Comparison of ENCODE assay signal across 8 cellular contexts in the genomic region with DNA sequence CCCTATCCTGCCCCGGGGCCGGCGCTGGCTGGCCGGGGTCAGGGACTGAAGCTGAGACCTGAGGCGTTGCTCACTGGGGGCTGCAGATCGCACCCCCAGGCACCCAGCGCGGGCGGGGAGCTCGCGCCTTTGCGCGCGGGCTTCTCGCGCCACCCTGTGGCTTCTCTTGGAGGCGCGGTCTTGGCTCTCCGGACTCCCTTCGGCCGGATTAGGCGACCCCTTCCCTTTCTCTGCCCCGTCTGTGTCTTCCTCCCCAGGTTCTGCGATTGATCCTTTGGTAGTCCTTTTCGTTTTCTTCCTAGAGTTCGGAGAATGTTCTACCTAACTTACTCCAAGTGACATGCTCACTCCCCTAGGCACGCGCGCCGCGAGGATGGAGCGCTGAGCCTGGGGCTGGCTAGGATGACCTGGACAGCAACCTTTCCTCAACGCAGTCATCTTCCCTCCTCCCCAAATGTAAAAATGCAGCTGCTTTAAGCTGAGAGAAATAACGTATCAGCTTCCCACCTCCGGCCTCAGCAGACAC. TPM values are rescaled to one million over a fixed set of nuclear protein-coding genes. Genes with fewer than 3 reads are reported as not detected.
DNase-seq lines count a peak whose midpoint lies in the region; ATAC-seq and TF ChIP-seq lines count a peak whose summit lies in the region.

No MANE protein-coding gene starts in this region.

- H3K9me3 ChIP-seq in neural progenitor cell (ENCODE audit: low read depth) (no peaks in the 10 kb centered on the region), thyroid gland (no peaks in the 10 kb centered on the region)

- H3K4me1 Mint-ChIP-seq in GM23338, result peaks cover 25% of the 10 kb centered on the region
- peaks cover 56% of the 10 kb centered on the region for H3K4me1 Mint-ChIP-seq in activated T-helper 1 cell treated with anti-CD3 and anti-CD28 coated beads, Interleukin-12 subunit alpha, Interleukin-12 subunit beta, Interleukin-2, Interleukin-4 antibody, amounts not matched to agents 30 ng/mL and 10 ng/mL and 1 ng/mL, durations not matched to agents 14 hours and 24 hours and 36 hours (ENCODE audit: low read depth)
- H3K4me1 Mint-ChIP-seq in neural progenitor cell, result peaks cover 36% of the 10 kb centered on the region

- H3K4me3 ChIP-seq in BJ (ENCODE audit: low read depth, low read length) (peak overlapping the region; percentile 30), GM23338 (peak overlapping the region; percentile 82), fibroblast of villous mesenchyme (ENCODE audit: low read depth, low read length) (peak overlapping the region; percentile 54), neural progenitor cell (peak overlapping the region; percentile 52), thyroid gland (replicated peaks in 1 of 3) (peak overlapping the region in 1 of 3 donors; percentile 14)

- POLR2A ChIA-PET in BJ (lab: Charles Lee), result interaction anchor here (0.5 kb wide), 1 partner anchor 67 kb away, joined by 12 read pairs; no protein-coding TSS in a partner anchor

- H3K4me3 Mint-ChIP-seq in GM23338 (peak overlapping the region; percentile 83), neural progenitor cell (peak overlapping the region; percentile 87)
- H3K4me3 Mint-ChIP-seq in activated T-helper 1 cell treated with anti-CD3 and anti-CD28 coated beads, Interleukin-12 subunit alpha, Interleukin-12 subunit beta, Interleukin-2, Interleukin-4 antibody, amounts not matched to agents 30 ng/mL and 10 ng/mL and 1 ng/mL, durations not matched to agents 14 hours and 24 hours and 36 hours, result peak overlapping the region; percentile 88

- peaks cover 12% of the 10 kb centered on the region; the same call in 1 of the 2 replicates for H3K4me1 ChIP-seq in GM23338 (ENCODE audit: insufficient read depth)
- H3K4me1 ChIP-seq in neural progenitor cell, result peaks cover 19% of the 10 kb centered on the region
- peaks cover 19 to 26% of the 10 kb centered on the region in 2 donors for H3K4me1 ChIP-seq in thyroid gland

- no peak overlapping the region for H3K9ac ChIP-seq in neural progenitor cell

- no peak for TF ChIP-seq POLR2A in thyroid gland (IDR thresholded peaks at IDR 0.05)

- H3K27me3 Mint-ChIP-seq in GM23338 (ENCODE audit: insufficient read depth, low read depth, poor library complexity) (peaks cover 79% of the 10 kb centered on the region), neural progenitor cell (ENCODE audit: insufficient read depth, low read depth) (peaks cover 56% of the 10 kb centered on the region)
- H3K27me3 Mint-ChIP-seq in activated T-helper 1 cell treated with anti-CD3 and anti-CD28 coated beads, Interleukin-12 subunit alpha, Interleukin-12 subunit beta, Interleukin-2, Interleukin-4 antibody, amounts not matched to agents 30 ng/mL and 10 ng/mL and 1 ng/mL, durations not matched to agents 14 hours and 24 hours and 36 hours (ENCODE audit: insufficient read depth), result peaks cover 15% of the 10 kb centered on the region

- peak; percentile 84 for TF ChIP-seq CTCF in BJ (IDR thresholded peaks at IDR 0.05; ENCODE audit: insufficient read depth, low read depth, low read length)
- peak; percentile 75 to 87 for TF ChIP-seq CTCF in GM23338 (conservative IDR thresholded peaks at IDR 0.05; ENCODE audit: low read depth in 2 of 2)
- peak; percentile 85 for TF ChIP-seq CTCF in fibroblast of villous mesenchyme (IDR thresholded peaks at IDR 0.05; ENCODE audit: insufficient read depth, low read depth, low read length)
- TF ChIP-seq CTCF in neural progenitor cell (IDR thresholded peaks at IDR 0.05), result peak; percentile 81
- peak; percentile 49 to 79 (median 66) for TF ChIP-seq CTCF in thyroid gland (IDR thresholded peaks at IDR 0.05)

- DNase-seq in BJ (ENCODE audit: low read depth) (no peak), GM23338 (ENCODE audit: low spot score) (peak; percentile 80), NOMO-1 treated with DMSO at 0.1 percent for 48 hours (lab: John Stamatoyannopoulos, UW; ENCODE audit: unreplicated experiment) (peak; percentile 40), fibroblast of villous mesenchyme (ENCODE audit: low read depth) (peak; percentile 45), neural progenitor cell (ENCODE audit: low spot score) (peak; percentile 88), thyroid gland (peak; percentile 22 to 30)
- DNase-seq in activated T-helper 1 cell treated with anti-CD3 and anti-CD28 coated beads, Interleukin-12 subunit alpha, Interleukin-12 subunit beta, Interleukin-2, Interleukin-4 antibody, amounts not matched to agents 30 ng/mL and 10 ng/mL and 1 ng/mL, durations not matched to agents 14 hours and 24 hours and 36 hours (ENCODE audit: low spot score), result peak; percentile 53

- peaks cover 3% of the 10 kb centered on the region; the same call in 1 of the 3 replicates for H3K9me3 Mint-ChIP-seq in GM23338
- no peaks in the 10 kb centered on the region for H3K9me3 Mint-ChIP-seq in activated T-helper 1 cell treated with anti-CD3 and anti-CD28 coated beads, Interleukin-12 subunit alpha, Interleukin-12 subunit beta, Interleukin-2, Interleukin-4 antibody, amounts not matched to agents 30 ng/mL and 10 ng/mL and 1 ng/mL, durations not matched to agents 14 hours and 24 hours and 36 hours
- H3K9me3 Mint-ChIP-seq in neural progenitor cell, result no peaks in the 10 kb centered on the region

- no peak overlapping the region for H3K27ac Mint-ChIP-seq in GM23338
- peak overlapping the region; percentile 80 for H3K27ac Mint-ChIP-seq in activated T-helper 1 cell treated with anti-CD3 and anti-CD28 coated beads, Interleukin-12 subunit alpha, Interleukin-12 subunit beta, Interleukin-2, Interleukin-4 antibody, amounts not matched to agents 30 ng/mL and 10 ng/mL and 1 ng/mL, durations not matched to agents 14 hours and 24 hours and 36 hours
- H3K27ac Mint-ChIP-seq in neural progenitor cell, result no peak overlapping the region

- CTCF ChIA-PET in BJ (lab: Yijun Ruan, JAX), result interaction anchor here (0.7 to 13.5 kb wide), 56 partner anchors 7 to 236 kb away, joined by 3 to 290 read pairs (median 6); partner anchors contain the start of genes CRABP2, HDGF, ISG20L2 and LRRC71

- H3K79me2 ChIP-seq in GM23338 (replicated peaks; ENCODE audit: insufficient read depth) (no peaks in the 10 kb centered on the region), neural progenitor cell (ENCODE audit: low read depth) (no peaks in the 10 kb centered on the region)

- H3K27ac ChIP-seq in GM23338 (ENCODE audit: low read depth), result no peak overlapping the region
- no peak overlapping the region for H3K27ac ChIP-seq in neural progenitor cell
- no peak overlapping the region for H3K27ac ChIP-seq in thyroid gland

- no peaks in the 10 kb centered on the region for H3K36me3 ChIP-seq in BJ (ENCODE audit: control insufficient read depth, insufficient read depth, low read length)
- no peaks in the 10 kb centered on the region for H3K36me3 ChIP-seq in GM23338 (ENCODE audit: insufficient read depth)
- H3K36me3 ChIP-seq in neural progenitor cell, result no peaks in the 10 kb centered on the region
- no peaks in the 10 kb centered on the region for H3K36me3 ChIP-seq in thyroid gland

- peaks cover 56% of the 10 kb centered on the region for H3K27me3 ChIP-seq in BJ (ENCODE audit: control insufficient read depth, insufficient read depth, low read length)
- peaks cover 99% of the 10 kb centered on the region for H3K27me3 ChIP-seq in GM23338 (ENCODE audit: insufficient read depth)
- peaks cover 100% of the 10 kb centered on the region for H3K27me3 ChIP-seq in neural progenitor cell
- peaks cover 20% of the 10 kb centered on the region for H3K27me3 ChIP-seq in thyroid gland

- intact Hi-C loops in activated T-helper 1 cell treated with anti-CD3 and anti-CD28 coated beads, Interleukin-12 subunit alpha, Interleukin-12 subunit beta, Interleukin-2, Interleukin-4 antibody, amounts not matched to agents 30 ng/mL and 10 ng/mL and 1 ng/mL, durations not matched to agents 14 hours and 24 hours and 36 hours (cut with micrococcal nuclease), result loop anchor here (1.0 to 5.0 kb wide), 8 partner anchors 12 to 1653 kb away; partner anchors contain the start of genes MTX1, PRCC, SH2D2A and THBS3
- intact Hi-C loops in thyroid gland (cut with DNase I), result loop anchor here (5.0 kb wide), 1 partner anchor 63 kb away; no protein-coding TSS in a partner anchor

- 3% methylated on average over 25 to 33 of the region's 35 CpGs for WGBS in thyroid gland, 2 donors

- peak overlapping the region; percentile 93 for H3K4me2 ChIP-seq in GM23338
- peak overlapping the region; percentile 88 for H3K4me2 ChIP-seq in neural progenitor cell

- H2AFZ ChIP-seq in GM23338 (peak overlapping the region; percentile 90), neural progenitor cell (replicated peaks) (peak overlapping the region; percentile 86)

- H3K36me3 Mint-ChIP-seq in GM23338 (ENCODE audit: low read depth) (no peaks in the 10 kb centered on the region), neural progenitor cell (no peaks in the 10 kb centered on the region)
- H3K36me3 Mint-ChIP-seq in activated T-helper 1 cell treated with anti-CD3 and anti-CD28 coated beads, Interleukin-12 subunit alpha, Interleukin-12 subunit beta, Interleukin-2, Interleukin-4 antibody, amounts not matched to agents 30 ng/mL and 10 ng/mL and 1 ng/mL, durations not matched to agents 14 hours and 24 hours and 36 hours (ENCODE audit: low read depth), result peaks cover 11% of the 10 kb centered on the region

- peak; percentile 72 for ATAC-seq in GM23338
- no peak for ATAC-seq in GM19023 (IDR thresholded peaks at IDR 0.05; ENCODE audit: unreplicated experiment)

- no peaks in the 10 kb centered on the region for H3K9me2 ChIP-seq in GM23338 (ENCODE audit: insufficient read depth)

- H4K20me1 ChIP-seq in GM23338 (replicated peaks; ENCODE audit: insufficient read depth) (peaks cover 5% of the 10 kb centered on the region; the same call in 1 of the 2 replicates), neural progenitor cell (ENCODE audit: low read depth) (peaks cover 16% of the 10 kb centered on the region)

- H3F3A ChIP-seq in GM23338 (replicated peaks; ENCODE audit: low read depth), result 0 out of 2 replicates have a peak, but pooled peaks cover 3% of the 10 kb centered on the region
- H3F3A ChIP-seq in neural progenitor cell (ENCODE audit: low read depth), result peaks cover 30% of the 10 kb centered on the region

RNA-seq across cellular contexts. Expression of gene NTRK1, which starts 0.5 kb away (rescaled TPM):
- polyA plus RNA-seq in BJ (2011; rRNA removed), result 0.02 TPM in 1 of 2 replicates, not detected in the other
- polyA minus RNA-seq in BJ (2011; rRNA and poly(A)+ RNA removed), result not detected in 2 replicates
- total RNA-seq in GM23338 (2014; rRNA removed; shearing (Covaris generic)), result 0.08 and 0.42 TPM in 2 replicates
- polyA plus RNA-seq in GM23338 (2016; fragmentation: Nextera tagmentation; extraction: Ambion mirVana), result 0.23 and 0.45 TPM in 2 replicates
- total RNA-seq in activated T-helper 1 cell treated with anti-CD3 and anti-CD28 coated beads, Interleukin-12 subunit alpha, Interleukin-12 subunit beta, Interleukin-2, Interleukin-4 antibody, amounts not matched to agents 30 ng/mL and 10 ng/mL and 1 ng/mL, durations not matched to agents 14 hours and 24 hours and 36 hours, result 49.1 and 49.8 TPM in 2 replicates
- total RNA-seq in fibroblast of villous mesenchyme, result not detected in 2 replicates
- total RNA-seq in neural progenitor cell (ENCODE audit: low replicate concordance), result 0.15 TPM in 1 of 2 replicates, not detected in the other
- total RNA-seq in thyroid gland, result 1 to 10 TPM in 1 of 4 donors, under 1 TPM in 3; 0.11 to 1.2 (median 0.63) TPM

RNA-seq across cellular contexts. Expression of gene INSRR, which starts 1.3 kb away (rescaled TPM):
- not detected in 2 replicates for polyA plus RNA-seq in BJ (2011; rRNA removed)
- polyA minus RNA-seq in BJ (2011; rRNA and poly(A)+ RNA removed), result not detected in 2 replicates
- total RNA-seq in GM23338 (2014; rRNA removed; shearing (Covaris generic)), result not detected in 2 replicates
- not detected in 2 replicates for polyA plus RNA-seq in GM23338 (2016; fragmentation: Nextera tagmentation; extraction: Ambion mirVana)
- total RNA-seq in activated T-helper 1 cell treated with anti-CD3 and anti-CD28 coated beads, Interleukin-12 subunit alpha, Interleukin-12 subunit beta, Interleukin-2, Interleukin-4 antibody, amounts not matched to agents 30 ng/mL and 10 ng/mL and 1 ng/mL, durations not matched to agents 14 hours and 24 hours and 36 hours, result 0.65 and 0.78 TPM in 2 replicates
- total RNA-seq in fibroblast of villous mesenchyme, result not detected in 2 replicates
- not detected in 2 replicates for total RNA-seq in neural progenitor cell (ENCODE audit: low replicate concordance)
- total RNA-seq in thyroid gland, result not detected

RNA-seq across cellular contexts. Expression of gene PEAR1, which starts 33.3 kb away (rescaled TPM):
- 25.0 and 50.4 TPM in 2 replicates for polyA plus RNA-seq in BJ (2011; rRNA removed)
- 15.8 and 21.9 TPM in 2 replicates for polyA minus RNA-seq in BJ (2011; rRNA and poly(A)+ RNA removed)
- total RNA-seq in GM23338 (2014; rRNA removed; shearing (Covaris generic)), result 0.28 and 0.47 TPM in 2 replicates
- 0.10 and 0.47 TPM in 2 replicates for polyA plus RNA-seq in GM23338 (2016; fragmentation: Nextera tagmentation; extraction: Ambion mirVana)
- 0.36 and 0.51 TPM in 2 replicates for total RNA-seq in activated T-helper 1 cell treated with anti-CD3 and anti-CD28 coated beads, Interleukin-12 subunit alpha, Interleukin-12 subunit beta, Interleukin-2, Interleukin-4 antibody, amounts not matched to agents 30 ng/mL and 10 ng/mL and 1 ng/mL, durations not matched to agents 14 hours and 24 hours and 36 hours
- total RNA-seq in fibroblast of villous mesenchyme, result 11.3 and 12.1 TPM in 2 replicates
- 0.06 TPM in 1 of 2 replicates, not detected in the other for total RNA-seq in neural progenitor cell (ENCODE audit: low replicate concordance)
- 10 to 100 TPM; 11.2 to 21.9 (median 14.4) TPM for total RNA-seq in thyroid gland

RNA-seq across cellular contexts. Expression of gene SH2D2A, which starts 43.5 kb away (rescaled TPM):
- polyA plus RNA-seq in BJ (2011; rRNA removed) (0.17 TPM in 1 of 2 replicates, not detected in the other), GM23338 (2016; fragmentation: Nextera tagmentation; extraction: Ambion mirVana) (4.6 and 5.5 TPM in 2 replicates)
- polyA minus RNA-seq in BJ (2011; rRNA and poly(A)+ RNA removed), result 0.36 TPM in 1 of 2 replicates, not detected in the other
- 3.4 and 11.5 TPM in 2 replicates for total RNA-seq in GM23338 (2014; rRNA removed; shearing (Covaris generic))
- 283 and 286 TPM in 2 replicates for total RNA-seq in activated T-helper 1 cell treated with anti-CD3 and anti-CD28 coated beads, Interleukin-12 subunit alpha, Interleukin-12 subunit beta, Interleukin-2, Interleukin-4 antibody, amounts not matched to agents 30 ng/mL and 10 ng/mL and 1 ng/mL, durations not matched to agents 14 hours and 24 hours and 36 hours
- total RNA-seq in fibroblast of villous mesenchyme (not detected in 2 replicates), neural progenitor cell (ENCODE audit: low replicate concordance) (1.2 TPM in 1 of 2 replicates, not detected in the other), thyroid gland (1 to 10 TPM; 1.2 to 3.3 (median 2.0) TPM)

Comparison
In these comparisons a context has a peak if more than half of its experiments do, and no peak if none do; other contexts are left out.
1. RNA of gene NTRK1, which starts 0.5 kb away (total RNA-seq): 49.1 to 49.8 TPM in activated T-helper 1 cell treated with anti-CD3 and anti-CD28 coated beads, Interleukin-12 subunit alpha, Interleukin-12 subunit beta, Interleukin-2, Interleukin-4 antibody, amounts not matched to agents 30 ng/mL and 10 ng/mL and 1 ng/mL, durations not matched to agents 14 hours and 24 hours and 36 hours; 0.11 to 1.2 TPM in thyroid gland, 0.08 to 0.42 TPM in GM23338, not detected in fibroblast of villous mesenchyme and 0.15 TPM in neural progenitor cell; every median in the first group is over 10 times any median in the second.
2. Peak in every context shown above with its lines, with median percentiles within 50 percentile points of each other: CTCF ChIP-seq and H3K4me3 Mint-ChIP-seq.